Comparison of ENCODE assay signal across 10 cellular contexts in the genomic region with DNA sequence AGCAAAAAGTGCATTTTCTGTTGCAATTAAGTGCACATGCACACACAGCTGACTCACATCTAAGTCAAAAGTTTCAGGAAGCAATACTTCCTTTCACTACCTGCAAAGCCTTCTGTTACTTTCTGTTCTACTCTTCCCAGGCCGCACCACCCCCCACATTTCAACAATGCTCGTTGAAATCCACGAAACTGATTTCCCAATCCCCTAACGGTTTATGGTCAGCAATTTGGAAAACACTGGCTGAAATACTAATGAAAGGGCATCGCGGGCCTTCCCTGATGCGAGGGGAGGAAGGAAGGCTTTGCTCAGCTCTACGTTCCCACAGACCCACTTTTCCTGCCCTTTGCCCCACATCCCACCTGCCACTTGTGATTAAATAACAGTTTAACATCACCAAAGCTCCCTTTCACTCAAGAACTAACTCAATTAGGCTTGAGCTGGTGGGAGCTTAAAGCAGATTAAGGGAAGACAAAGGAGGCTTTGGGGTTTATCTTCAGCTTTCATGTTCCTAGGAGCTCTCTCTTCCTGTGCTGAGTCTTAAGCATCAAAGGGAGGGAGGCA.
A peak's percentile ranks its signal among the peaks of the same experiment; 100 is the strongest.
DNase-seq lines count a peak whose midpoint lies in the region; ATAC-seq, FAIRE-seq and TF ChIP-seq lines count a peak whose summit lies in the region.
"Had no signal": no experiment of that assay in that cellular context is flagged by ENCODE, and none has a peak within 500 bp of the region (broad histone marks: within the 10 kb centered on the region; RNA-seq: fewer than 3 reads in every experiment).

No MANE protein-coding gene starts in this region.

- H4K20me1 ChIP-seq in PC-3 (ENCODE audit: low read length) = no peaks in the 10 kb centered on the region

- H3K9ac ChIP-seq in PC-3 (ENCODE audit: low read length) (no peak overlapping the region), endodermal cell (ENCODE audit: extremely low read depth, low read length, poor library complexity, severe bottlenecking) (no peak overlapping the region)
- H3K9ac ChIP-seq: parathyroid adenoma had no signal

- no peak for ATAC-seq in PC-3

- H3K27ac ChIP-seq in PC-3 (ENCODE audit: low read length) (no peak overlapping the region), endodermal cell (ENCODE audit: low read depth, low read length) (peak overlapping the region; percentile 72)
- H3K27ac ChIP-seq: parathyroid adenoma had no signal

- peaks cover 6% of the 10 kb centered on the region; the same call in 1 of the 2 replicates for H3K4me1 ChIP-seq in PC-3 (ENCODE audit: insufficient read depth, low read length)
- H3K4me1 ChIP-seq in endodermal cell (ENCODE audit: control insufficient read depth, insufficient read depth, low read length) = peaks cover 13% of the 10 kb centered on the region
- H3K4me1 ChIP-seq: parathyroid adenoma had no signal

- POLR2A ChIA-PET in PC-3 (lab: Charles Lee; ENCODE audit: unreplicated experiment) = no interaction called here

- H3K36me3 ChIP-seq in PC-3 (ENCODE audit: low read depth, low read length) = no peaks in the 10 kb centered on the region
- no peaks in the 10 kb centered on the region for H3K36me3 ChIP-seq in endodermal cell (ENCODE audit: control insufficient read depth, insufficient read depth, low read length)

- FAIRE-seq in H54 (lab: Jason Lieb, UNC) = no peak
- FAIRE-seq: A204.1 had no signal

- H3K4me3 Mint-ChIP-seq in endodermal cell = peak overlapping the region; percentile 30

- BruUV-seq in PC-3 (replicated peaks; lab: Mats Ljungman, UMichigan) = no TSS peak

- no peaks in the 10 kb centered on the region for H3K9me3 Mint-ChIP-seq in endodermal cell

- WGBS in endodermal cell (ENCODE audit: insufficient coverage in 1 of 2, insufficient read length in 1 of 2), 2 experiments = 4 to 20% methylated on average over 1 to 7 of the region's 8 CpGs

- intact Hi-C loops in PC-3 (cut with micrococcal nuclease) = no loop called here

- no peaks in the 10 kb centered on the region for H3K9me2 ChIP-seq in PC-3 (replicated peaks; ENCODE audit: low read length)

- TF ChIP-seq CTCF in PC-3 (conservative IDR thresholded peaks at IDR 0.05; ENCODE audit: low read depth, low read length) = no peak
- TF ChIP-seq CTCF in endodermal cell (conservative IDR thresholded peaks at IDR 0.05) = no peak

- H3K36me3 Mint-ChIP-seq in endodermal cell (ENCODE audit: low read depth) = no peaks in the 10 kb centered on the region

- H3K4me2 ChIP-seq in PC-3 (ENCODE audit: low read length) = peak overlapping the region; percentile 16; the same call in 1 of the 2 replicates

- peaks cover 66% of the 10 kb centered on the region for H3K4me1 Mint-ChIP-seq in endodermal cell

- no peaks in the 10 kb centered on the region for H3F3A ChIP-seq in PC-3 (ENCODE audit: low read length, unreplicated experiment)

- DNase-seq in NCI-H1694 treated with DMSO at 0.1 percent for 48 hours (lab: John Stamatoyannopoulos, UW) (peak; percentile 41), NCI-H1694 (lab: John Stamatoyannopoulos, UW) (no peak), PC-3 (peak; percentile 20), endodermal cell (peak; percentile 79), retina (peak; percentile 67), COLO668 (lab: John Stamatoyannopoulos, UW; ENCODE audit: unreplicated experiment) (no peak), H54 (ENCODE audit: insufficient read length, low spot score) (no peak), GM19238 (ENCODE audit: insufficient read length, low spot score) (no peak)

- H3K27me3 ChIP-seq in PC-3 (ENCODE audit: low read length) = peaks cover 13% of the 10 kb centered on the region
- H3K27me3 ChIP-seq in endodermal cell (ENCODE audit: control insufficient read depth, insufficient read depth, low read length, poor library complexity, severe bottlenecking) = peaks cover 36% of the 10 kb centered on the region

- H3K27me3 Mint-ChIP-seq in endodermal cell (ENCODE audit: insufficient read depth) = peaks cover 7% of the 10 kb centered on the region

- no peak for TF ChIP-seq POLR2A in H54 (IDR thresholded peaks at IDR 0.05; ENCODE audit: low read depth, low read length)

- no peaks in the 10 kb centered on the region for H3K79me2 ChIP-seq in PC-3 (ENCODE audit: low read length)
- H3K79me2 ChIP-seq: parathyroid adenoma had no signal

- CTCF ChIA-PET in PC-3 (lab: Charles Lee) = no interaction called here

- H3K27ac Mint-ChIP-seq in endodermal cell = peak overlapping the region; percentile 81

- H3K4me3 ChIP-seq in PC-3 (ENCODE audit: low read length) (no peak overlapping the region), endodermal cell (ENCODE audit: low read length) (peak overlapping the region; percentile 66)

- H3K9me3 ChIP-seq in PC-3 (ENCODE audit: low read length) = no peaks in the 10 kb centered on the region
- H3K9me3 ChIP-seq in endodermal cell (ENCODE audit: control insufficient read depth, low read length) = no peaks in the 10 kb centered on the region

- H2AFZ ChIP-seq in PC-3 (ENCODE audit: low read length) = no peak overlapping the region
- H2AFZ ChIP-seq: parathyroid adenoma had no signal

Comparison
In these comparisons a context has a peak if more than half of its experiments do, and no peak if none do; other contexts are left out.
1. DNase-seq: peak in NCI-H1694 treated with DMSO at 0.1 percent for 48 hours (single experiment), PC-3 (single experiment), endodermal cell (single experiment) and retina (single experiment); none in NCI-H1694 (single experiment), COLO668 (single experiment), H54 (single experiment) and GM19238 (single experiment).